Comparison of ENCODE assay signal across 8 cellular contexts in the genomic region with DNA sequence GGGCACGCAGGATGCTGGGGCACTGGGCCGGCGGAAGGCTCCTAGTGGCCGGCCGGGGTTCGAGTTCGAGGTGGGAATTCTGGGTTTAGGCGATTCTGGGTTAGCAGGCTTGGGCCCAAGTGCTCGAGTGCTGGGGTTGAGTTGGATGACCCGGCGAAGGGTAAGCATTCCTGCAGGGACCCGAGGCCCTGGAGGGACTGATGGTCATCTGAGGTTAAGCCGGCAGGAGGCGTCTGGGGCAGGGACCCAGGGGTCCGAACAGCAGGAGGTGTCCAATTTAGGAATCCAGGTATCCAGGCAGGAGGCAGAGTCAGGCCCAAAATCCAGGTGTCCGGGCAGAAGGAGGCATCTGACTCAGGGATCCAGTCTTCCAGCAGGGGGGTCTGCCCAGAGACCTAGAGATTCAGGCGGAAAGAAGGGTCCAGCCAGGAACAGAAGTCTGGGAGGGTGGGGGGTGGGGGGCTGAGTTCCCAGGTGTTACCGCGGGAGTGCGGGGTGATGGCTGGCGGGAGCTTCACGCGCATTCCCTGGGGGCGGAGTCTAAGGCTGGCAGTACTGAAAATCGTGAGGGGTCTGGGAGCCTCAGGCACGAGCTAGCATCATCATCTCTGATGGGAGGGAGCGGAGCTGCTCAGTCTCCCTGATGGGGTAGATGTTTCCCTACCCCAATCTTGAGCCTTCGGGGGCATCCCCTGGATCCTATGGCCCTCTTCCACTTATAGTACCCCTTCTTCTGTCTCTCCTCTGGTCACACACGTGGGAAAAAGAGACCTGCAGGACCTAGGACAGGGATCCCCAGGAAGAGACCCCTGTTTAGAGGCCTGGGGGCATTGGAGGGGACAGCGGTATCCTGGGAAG. TPM values are rescaled to one million over a fixed set of nuclear protein-coding genes. Genes with fewer than 3 reads are reported as not detected.
A peak's percentile ranks its signal among the peaks of the same experiment; 100 is the strongest.
DNase-seq lines count a peak whose midpoint lies in the region; ATAC-seq and TF ChIP-seq lines count a peak whose summit lies in the region.

No MANE protein-coding gene starts in this region.

- ATAC-seq in HG03159 (IDR thresholded peaks at IDR 0.05; ENCODE audit: unreplicated experiment) = no peak
- no peak for ATAC-seq in GM21423 (IDR thresholded peaks at IDR 0.05; ENCODE audit: unreplicated experiment)

- no peak overlapping the region for H3K27ac Mint-ChIP-seq in nephron

- peak overlapping the region; percentile 58; the same call in 1 of the 2 replicates for H3K4me3 ChIP-seq in GM08714 (ENCODE audit: low read length)
- peak overlapping the region; percentile 58 for H3K4me3 ChIP-seq in colonic mucosa

- DNase-seq in KBM-7 = peak; percentile 32
- DNase-seq in colonic mucosa = no peak
- no peak for DNase-seq in HUDEP-2 (lab: John Stamatoyannopoulos, UW; ENCODE audit: unreplicated experiment in 76 of 76)
- no peak for DNase-seq in stimulated activated CD4-positive, alpha-beta T cell treated with anti-CD3 and anti-CD28 coated beads, Interleukin-12 subunit alpha, Interleukin-12 subunit beta, amount 100 ng/mL, for 4 hours

- no peak overlapping the region for H3K27ac ChIP-seq in colonic mucosa

- peak overlapping the region; percentile 78 to 81 (median 80) for H3K4me3 Mint-ChIP-seq in nephron

- no peaks in the 10 kb centered on the region for H3K27me3 ChIP-seq in colonic mucosa

- peaks cover 5% of the 10 kb centered on the region for H3K4me1 ChIP-seq in colonic mucosa

- in situ Hi-C loops in KBM-7 (cut with MboI; ENCODE audit: low pct_unique_long_range_greater_than_20kb, low sequenced_read_pairs) = loop anchor here (25.0 kb wide), 1 partner anchor 281 kb away; no protein-coding TSS in a partner anchor

- TF ChIP-seq CTCF in colonic mucosa (IDR thresholded peaks at IDR 0.05) (no peak), nephron (IDR thresholded peaks at IDR 0.05; ENCODE audit: unreplicated experiment in 3 of 3) (no peak)

- no peaks in the 10 kb centered on the region for H3K9me3 ChIP-seq in colonic mucosa

- intact Hi-C loops in colonic mucosa (cut with DNase I) = loop anchor here (10.0 kb wide), 1 partner anchor 348 kb away; no protein-coding TSS in a partner anchor

- H3K36me3 ChIP-seq in colonic mucosa = no peaks in the 10 kb centered on the region

- H3K9me3 Mint-ChIP-seq in nephron = no peaks in the 10 kb centered on the region

- peak overlapping the region in 1 of 2 donors; percentile 43 for H3K9ac ChIP-seq in colonic mucosa (ENCODE audit: low read depth in 2 of 2, low read length in 2 of 2)

- H3K36me3 Mint-ChIP-seq in nephron (ENCODE audit: low read depth) = no peaks in the 10 kb centered on the region

- H3K4me1 Mint-ChIP-seq in nephron = peaks cover 26% of the 10 kb centered on the region

- peaks cover 13% of the 10 kb centered on the region for H3K27me3 Mint-ChIP-seq in nephron (ENCODE audit: low read depth)

RNA-seq across cellular contexts. Expression of a gene that starts 0.6 kb away (rescaled TPM):
- under 1 TPM; 0.32 to 0.49 TPM for total RNA-seq in colonic mucosa

RNA-seq across cellular contexts. Expression of a gene that starts 9.9 kb away (rescaled TPM):
- 1 to 10 TPM in 1 of 2 donors, under 1 TPM in 1; 0.69 to 1.7 TPM for total RNA-seq in colonic mucosa

RNA-seq across cellular contexts. Expression of a gene that starts 18.4 kb away (rescaled TPM):
- total RNA-seq in colonic mucosa = 1 to 10 TPM in 1 of 2 donors, under 1 TPM in 1; 0.42 to 1.5 TPM

RNA-seq across cellular contexts. Expression of a gene that starts 26.2 kb away (rescaled TPM):
- 10 to 100 TPM; 21.7 to 41.0 TPM for total RNA-seq in colonic mucosa

RNA-seq across cellular contexts. Expression of a gene that starts 51.2 kb away (rescaled TPM):
- total RNA-seq in colonic mucosa = 10 to 100 TPM; 15.6 to 17.4 TPM
